Comparison of ENCODE assay signal across 8 cellular contexts in the genomic region with DNA sequence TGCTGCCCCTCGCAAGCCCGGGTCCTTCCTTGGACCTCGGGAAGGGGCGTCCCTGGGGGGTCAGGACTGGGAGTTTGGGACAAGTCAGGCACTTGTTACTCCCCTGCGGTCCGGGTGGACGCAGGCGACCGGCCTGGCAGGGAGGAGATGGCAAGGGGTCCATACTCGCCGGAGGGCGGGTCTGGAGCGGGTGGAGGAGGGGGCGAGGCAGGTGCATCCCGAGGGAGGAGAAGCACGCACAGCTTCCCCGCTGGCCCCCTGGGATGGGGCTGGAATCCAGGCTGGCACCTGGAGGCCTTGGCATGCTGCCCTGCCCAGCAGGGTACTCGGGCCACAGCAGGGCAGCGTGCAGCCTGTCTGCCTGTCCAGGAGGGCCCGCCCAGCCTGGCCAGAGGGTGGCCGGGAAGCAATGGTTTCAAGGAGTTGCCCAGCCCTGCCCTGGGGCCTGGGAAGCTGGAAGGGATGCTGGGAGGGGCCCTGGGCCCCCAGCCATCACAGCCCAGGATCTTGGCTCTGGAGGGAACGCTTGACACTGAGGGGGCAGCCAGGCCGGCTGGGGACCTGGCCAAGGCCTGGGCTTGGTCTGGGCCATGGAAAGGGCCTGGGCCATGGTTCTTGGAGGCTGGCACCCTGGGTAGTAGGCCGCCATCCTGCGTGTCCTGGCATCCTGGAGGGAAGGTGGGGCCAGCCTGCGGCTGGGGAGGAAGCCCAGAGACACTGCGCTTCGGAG. TPM values are rescaled to one million over a fixed set of nuclear protein-coding genes. Genes with fewer than 3 reads are reported as not detected.
DNase-seq lines count a peak whose midpoint lies in the region; ATAC-seq lines count a peak whose summit lies in the region.

No MANE protein-coding gene starts in this region.

- DNase-seq in EH (ENCODE audit: low read depth) (peak; percentile 61), NCI-H226 (peak; percentile 82), dermis blood vessel endothelial cell (peak; percentile 34), NCI-H1694 (lab: John Stamatoyannopoulos, UW) (no peak), NK-92 (lab: John Stamatoyannopoulos, UW; ENCODE audit: unreplicated experiment) (no peak), GF-D8 (lab: John Stamatoyannopoulos, UW) (no peak)

- no peak for ATAC-seq in GM18502 (IDR thresholded peaks at IDR 0.05; ENCODE audit: poor library complexity, unreplicated experiment)

- peak overlapping the region; percentile 43 to 50 for H3K4me3 ChIP-seq in mucosa of rectum (ENCODE audit: low read length in 2 of 2)

- peak overlapping the region; percentile 15 to 63 for H3K27ac ChIP-seq in mucosa of rectum (ENCODE audit: low read depth in 2 of 2, low read length in 2 of 2)

- peak overlapping the region; percentile 24 to 51 for H3K9ac ChIP-seq in mucosa of rectum (ENCODE audit: low read depth in 1 of 2, low read length in 2 of 2)

- no peaks in the 10 kb centered on the region for H3K36me3 ChIP-seq in mucosa of rectum (ENCODE audit: control insufficient read depth in 2 of 2, insufficient read depth in 2 of 2, low read length in 2 of 2)

- H3K9me3 ChIP-seq in mucosa of rectum (ENCODE audit: control insufficient read depth in 2 of 2, low read length in 2 of 2) = no peaks in the 10 kb centered on the region

- peaks cover 11 to 21% of the 10 kb centered on the region in 2 donors for H3K4me1 ChIP-seq in mucosa of rectum (ENCODE audit: control insufficient read depth in 2 of 2, insufficient read depth in 2 of 2, low read length in 2 of 2)

- peaks cover 8 to 16% of the 10 kb centered on the region in 2 donors for H3K27me3 ChIP-seq in mucosa of rectum (ENCODE audit: control insufficient read depth in 2 of 2, insufficient read depth in 2 of 2, low read length in 2 of 2)

RNA-seq across cellular contexts. Expression of gene GLIS2, which starts 1.0 kb away (rescaled TPM):
- 0.79 and 1.2 TPM in 2 replicates for total RNA-seq in dermis blood vessel endothelial cell

RNA-seq across cellular contexts. Expression of gene PAM16, which starts 34.2 kb away (rescaled TPM):
- total RNA-seq in dermis blood vessel endothelial cell = 11.6 and 15.5 TPM in 2 replicates

RNA-seq across cellular contexts. Expression of gene TFAP4, which starts 44.1 kb away (rescaled TPM):
- total RNA-seq in dermis blood vessel endothelial cell = 4.1 and 7.3 TPM in 2 replicates

RNA-seq across cellular contexts. Expression of gene VASN, which starts 54.8 kb away (rescaled TPM):
- total RNA-seq in dermis blood vessel endothelial cell = 1.9 and 2.2 TPM in 2 replicates

Comparison
In these comparisons a context has a peak if more than half of its experiments do, and no peak if none do; other contexts are left out.
1. DNase-seq: peak in EH (single experiment), NCI-H226 (single experiment) and dermis blood vessel endothelial cell (single experiment); none in NCI-H1694 (single experiment), NK-92 (single experiment) and GF-D8 (single experiment).